Comparison of ENCODE assay signal across 18 cellular contexts in genomic region chr2:73899801-73900336, GRCh38. TPM values are rescaled to one million over a fixed set of nuclear protein-coding genes. Genes with fewer than 3 reads are reported as not detected.
"Had no signal": no experiment of that assay in that cellular context is flagged by ENCODE, and none has a peak within 500 bp of the region (broad histone marks: within the 10 kb centered on the region; RNA-seq: fewer than 3 reads in every experiment).

No MANE protein-coding gene starts in this region.

- H3K4me1 ChIP-seq: foreskin keratinocyte, right atrium auricular region had no signal

- DNase-seq: activated CD4-positive, alpha-beta T cell treated with anti-CD3 and anti-CD28 coated beads, Interleukin-2, amount 50 U/mL, for 1 hour; activated gamma-delta T cell treated with Interleukin-2 at 50 U/mL for 16 hours; foreskin keratinocyte; hypothalamus; islet precursor cell; left colon; lower lobe of right lung; occipital lobe; stimulated activated naive CD8-positive, alpha-beta T cell treated with anti-CD3 and anti-CD28 coated beads, Interleukin-15, Interleukin-2, amounts not matched to agents 100 U/mL and 50 U/mL, for 24 hours; upper lobe of right lung had no signal

- H3K36me3 ChIP-seq: cardiac muscle cell, lower lobe of right lung, right atrium auricular region, suprapubic skin, upper lobe of right lung had no signal

- H3K9me3 ChIP-seq: lower lobe of right lung, right atrium auricular region, suprapubic skin, upper lobe of right lung had no signal

- H3K36me3 Mint-ChIP-seq: activated naive CD8-positive, alpha-beta T cell had no signal

- H3K4me3 ChIP-seq: cardiac muscle cell, lower lobe of right lung, right atrium auricular region, suprapubic skin, upper lobe of right lung had no signal

- H3K27ac Mint-ChIP-seq: activated naive CD8-positive, alpha-beta T cell; nephron; T-helper 1 cell treated with Interleukin-12 subunit alpha and Interleukin-12 subunit beta and Interleukin-4 antibody, amounts not matched to agents 30 μg/mL and 1 μg/mL, for 36 hours had no signal

- H3K9me3 Mint-ChIP-seq: nephron; T-helper 1 cell treated with Interleukin-12 subunit alpha and Interleukin-12 subunit beta and Interleukin-4 antibody, amounts not matched to agents 30 μg/mL and 1 μg/mL, for 36 hours had no signal

- H3K27me3 ChIP-seq: cardiac muscle cell, foreskin keratinocyte, right atrium auricular region, suprapubic skin, upper lobe of right lung had no signal

- H3K27me3 Mint-ChIP-seq: activated naive CD8-positive, alpha-beta T cell had no signal

- H3K4me3 Mint-ChIP-seq: activated naive CD8-positive, alpha-beta T cell; nephron; T-helper 1 cell treated with Interleukin-12 subunit alpha and Interleukin-12 subunit beta and Interleukin-4 antibody, amounts not matched to agents 30 μg/mL and 1 μg/mL, for 36 hours had no signal

- H3K27ac ChIP-seq: cardiac muscle cell, foreskin keratinocyte, lower lobe of right lung, right atrium auricular region, suprapubic skin, upper lobe of right lung had no signal

- ATAC-seq: activated CD4-positive, CD25-positive, alpha-beta regulatory T cell treated with anti-CD3 and anti-CD28 coated beads, Interleukin-2, amount 50 U/mL, for 24 hours; foreskin keratinocyte; left colon; lower lobe of right lung; stimulated activated naive CD8-positive, alpha-beta T cell treated with anti-CD3 and anti-CD28 coated beads, Interleukin-15, Interleukin-2, amounts not matched to agents 100 U/mL and 50 U/mL, for 24 hours; upper lobe of right lung had no signal

RNA-seq across cellular contexts. Expression of gene ACTG2, which starts 7.1 kb away (rescaled TPM):
- total RNA-seq: dermis microvascular lymphatic vessel endothelial cell had no signal
